ENCODE assay signal across 23 cellular contexts in the genomic region with DNA sequence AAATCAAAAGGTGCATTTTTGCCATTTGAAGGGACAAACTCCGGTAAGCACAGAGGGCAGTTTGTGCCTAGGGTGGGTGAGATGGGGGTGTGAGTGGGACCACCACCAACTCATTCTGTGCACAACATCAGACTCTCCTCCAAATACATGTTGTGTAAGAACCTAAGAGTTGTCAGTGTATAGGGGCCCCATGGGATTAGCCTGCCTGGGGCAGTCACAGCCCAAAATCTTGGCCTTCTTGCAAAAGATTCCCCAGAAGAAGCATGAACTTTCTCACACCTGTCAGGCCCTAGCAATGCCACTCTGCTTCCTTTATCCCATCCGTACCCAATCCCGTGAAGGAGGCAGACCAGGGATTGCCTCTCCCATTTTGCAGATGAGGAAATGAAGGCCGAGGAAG.
"Had no signal": no experiment of that assay in that cellular context is flagged by ENCODE, and none has a peak within 500 bp of the region (broad histone marks: within the 10 kb centered on the region; RNA-seq: fewer than 3 reads in every experiment).

No MANE protein-coding gene starts in this region.

- H3K9me3 ChIP-seq: SJSA1 had no signal

- H3K4me3 ChIP-seq: SJSA1, SK-N-MC had no signal

- ATAC-seq: HepG2 had no signal

- H3K27ac ChIP-seq: SJSA1, SK-N-MC had no signal

- H3K4me1 ChIP-seq: SJSA1 had no signal

- H3K27me3 ChIP-seq: SJSA1 had no signal

- DNase-seq: IMR-90, Kasumi-1, KG1, MV-4-11, NCI-H1092, NCI-H1436, NCI-H187, NCI-H2029, NCI-H2081 treated with DMSO at 0.1 percent for 48 hours, NCI-H2171, NCI-H226, NCI-H446, NCI-H510A, NCI-H524 treated with DMSO at 0.1 percent for 48 hours, NCI-H69, NCI-H774, Right ventricle myocardium superior, RPMI8226, SIG-M5, SW 1271 had no signal

- H3K36me3 ChIP-seq: SJSA1 had no signal
